Comparison of ENCODE assay signal across 30 cellular contexts in the genomic region with DNA sequence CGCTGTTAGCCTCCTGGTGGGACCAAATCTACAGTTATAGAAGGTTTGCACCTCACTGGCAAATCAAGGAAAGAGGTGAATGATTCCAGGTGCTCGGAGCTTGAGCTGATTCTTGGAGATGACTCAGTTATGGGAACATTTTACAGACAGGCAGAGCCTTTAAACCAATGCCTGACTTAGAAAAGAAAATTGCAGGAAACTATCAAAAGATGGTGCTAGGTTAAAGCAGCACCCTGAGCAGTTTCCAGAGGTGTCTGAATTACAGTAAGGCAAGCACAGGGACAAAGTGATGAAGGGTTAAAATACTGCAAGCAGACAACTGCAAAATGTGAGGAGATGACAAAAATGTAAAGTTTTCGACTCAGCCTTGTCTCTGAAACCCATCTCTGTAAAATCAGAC. TPM values are rescaled to one million over a fixed set of nuclear protein-coding genes. Genes with fewer than 3 reads are reported as not detected.
DNase-seq lines count a peak whose midpoint lies in the region; ATAC-seq and TF ChIP-seq lines count a peak whose summit lies in the region.
"Had no signal": no experiment of that assay in that cellular context is flagged by ENCODE, and none has a peak within 500 bp of the region (broad histone marks: within the 10 kb centered on the region; RNA-seq: fewer than 3 reads in every experiment).

No MANE protein-coding gene starts in this region.

- H3K36me3 ChIP-seq in HUES6 (ENCODE audit: control insufficient read depth, insufficient read depth, low read length) (no peaks in the 10 kb centered on the region), skeletal muscle satellite cell (ENCODE audit: insufficient read depth, low read length) (no peaks in the 10 kb centered on the region)
- H3K36me3 ChIP-seq: heart right ventricle, left lung, WERI-Rb-1 had no signal

- H3K4me1 ChIP-seq in HUES6 (ENCODE audit: control insufficient read depth, insufficient read depth, low read length) (peaks cover 35% of the 10 kb centered on the region), skeletal muscle satellite cell (ENCODE audit: control insufficient read depth, insufficient read depth, low read length) (peaks cover 15% of the 10 kb centered on the region)
- H3K4me1 ChIP-seq: left lung had no signal

- DNase-seq in medulla oblongata (ENCODE audit: extremely low spot score) (peak; percentile 21), NCI-H2029 (lab: John Stamatoyannopoulos, UW) (no peak), A172 (ENCODE audit: low spot score) (no peak)
- DNase-seq: activated CD4-positive, alpha-beta T cell treated with anti-CD3 and anti-CD28 coated beads, Interleukin-2, amount 10 ng/mL, durations not matched to agents 24 days and 14 days; activated naive CD8-positive, alpha-beta T cell treated with anti-CD3 and anti-CD28 coated beads, Interleukin-2, amount 50 U/mL, for 24 hours; activated T-cell treated with anti-CD3 and anti-CD28 coated beads, Interleukin-2, amount 50 U/mL, for 24 hours; effector memory CD4-positive, alpha-beta T cell; GF-D8; heart right ventricle; immature natural killer cell; left lung; NCI-H1694; NCI-H2171 treated with DMSO at 0.1 percent for 48 hours; NK-92 treated with Interleukin-12 subunit alpha and Interleukin-12 subunit beta, amount 100 ng/mL, for 24 hours; SHP77; small intestine; stimulated activated CD4-positive, alpha-beta T cell treated with anti-CD3 and anti-CD28 coated beads, Interleukin-1b, Interleukin-23, amount 100 ng/mL, for 48 hours; T-helper 9 cell; WERI-Rb-1 had no signal

- ATAC-seq in GM18505 (IDR thresholded peaks at IDR 0.05; ENCODE audit: unreplicated experiment) (no peak), HG03521 (IDR thresholded peaks at IDR 0.05; ENCODE audit: unreplicated experiment) (no peak)
- ATAC-seq: activated naive CD8-positive, alpha-beta T cell treated with anti-CD3 and anti-CD28 coated beads, Interleukin-2, amount 50 U/mL, for 24 hours; body of pancreas; left lung had no signal

- H3K27ac ChIP-seq in HUES6 (ENCODE audit: low read depth, low read length) (no peak overlapping the region), cingulate gyrus (ENCODE audit: low read depth, low read length) (peak overlapping the region; percentile 82)
- H3K27ac ChIP-seq: body of pancreas, heart right ventricle, HL-60, left lung, WERI-Rb-1 had no signal

- H3K27me3 ChIP-seq in HUES6 (ENCODE audit: control insufficient read depth, insufficient read depth, low read length) (peaks cover 38% of the 10 kb centered on the region), skeletal muscle satellite cell (ENCODE audit: control insufficient read depth, insufficient read depth, low read length) (peaks cover 36% of the 10 kb centered on the region)

- peak overlapping the region; percentile 92 for H3K4me2 ChIP-seq in skeletal muscle satellite cell (ENCODE audit: low read length)

- H3K4me3 ChIP-seq in HUES6 (ENCODE audit: low read depth, low read length) (peak overlapping the region; percentile 50), skeletal muscle satellite cell (ENCODE audit: low read length) (no peak overlapping the region)
- H3K4me3 ChIP-seq: body of pancreas, left lung had no signal

- no peaks in the 10 kb centered on the region for H3K9me3 ChIP-seq in HUES6 (ENCODE audit: control insufficient read depth, insufficient read depth, low read depth, low read length)
- no peaks in the 10 kb centered on the region for H3K9me3 ChIP-seq in skeletal muscle satellite cell (replicated peaks; ENCODE audit: low read length)
- H3K9me3 ChIP-seq: body of pancreas, heart right ventricle, left lung had no signal

- H3K9ac ChIP-seq in HUES6 (ENCODE audit: low read length) (no peak overlapping the region), skeletal muscle satellite cell (ENCODE audit: low read depth, low read length) (no peak overlapping the region)

- TF ChIP-seq POLR2A in GM18505 (IDR thresholded peaks at IDR 0.05; ENCODE audit: borderline replicate concordance, extremely low read depth, insufficient read depth, insufficient read length): no peak

RNA-seq across cellular contexts. Expression of gene LRRTM3, which starts 3.0 kb away (rescaled TPM):
- total RNA-seq in skeletal muscle satellite cell (2012; rRNA removed): under 0.01 TPM in 1 of 2 replicates, not detected in the other
- not detected in 2 replicates for total RNA-seq in A172 (2014; rRNA removed; shearing (Covaris generic))
- total RNA-seq: activated CD4-positive, alpha-beta T cell treated with anti-CD3 and anti-CD28 coated beads, Interleukin-2, amount 10 ng/mL, durations not matched to agents 24 days and 14 days; fibroblast of villous mesenchyme; heart right ventricle; left lung; mesenteric fat pad; osteoblast; renal cortical epithelial cell had no signal
